ENCODE assay signal across 8 cellular contexts in genomic region chr11:33375688-33376311, GRCh38. TPM values are rescaled to one million over a fixed set of nuclear protein-coding genes. Genes with fewer than 3 reads are reported as not detected.
A peak's percentile ranks its signal among the peaks of the same experiment; 100 is the strongest.
DNase-seq lines count a peak whose midpoint lies in the region; ATAC-seq and TF ChIP-seq lines count a peak whose summit lies in the region.

TSS of gene KIAA1549L (plus strand) at chr11:33376108.

- no peaks in the 10 kb centered on the region for H3K36me3 Mint-ChIP-seq in MCF 10A (ENCODE audit: insufficient read depth, unreplicated experiment)

- no peak within 1 kb of the TSS for H3K27ac Mint-ChIP-seq in MCF 10A (ENCODE audit: low read depth, unreplicated experiment)

- H3K4me1 Mint-ChIP-seq in MCF 10A (ENCODE audit: insufficient read depth, unreplicated experiment) = peaks cover 5% of the 10 kb centered on the region

- H3K9me3 ChIP-seq in MM.1S (replicated peaks; ENCODE audit: insufficient read depth, low read length) (no peaks in the 10 kb centered on the region), lower lobe of right lung (no peaks in the 10 kb centered on the region), upper lobe of right lung (no peaks in the 10 kb centered on the region)

- H3K4me2 ChIP-seq in MM.1S (ENCODE audit: low read depth, low read length) = peak within 1 kb of the TSS; percentile 64

- no peaks in the 10 kb centered on the region for H4K20me1 ChIP-seq in MM.1S (ENCODE audit: insufficient read depth, low read length)

- H3F3A ChIP-seq in MM.1S (ENCODE audit: insufficient read depth, low read length) = no peaks in the 10 kb centered on the region

- H3K4me3 ChIP-seq in MM.1S (ENCODE audit: low read length) = peak within 1 kb of the TSS; percentile 49
- peak within 1 kb of the TSS; percentile 33 for H3K4me3 ChIP-seq in lower lobe of right lung
- peak within 1 kb of the TSS; percentile 33 for H3K4me3 ChIP-seq in upper lobe of right lung

- H3K4me1 ChIP-seq in MM.1S (ENCODE audit: low read length) = no peaks in the 10 kb centered on the region
- H3K4me1 ChIP-seq in lower lobe of right lung = peaks cover 4% of the 10 kb centered on the region
- H3K4me1 ChIP-seq in upper lobe of right lung = no peaks in the 10 kb centered on the region

- ATAC-seq in lower lobe of right lung (no peak), upper lobe of right lung (no peak), GM19035 (IDR thresholded peaks at IDR 0.05; ENCODE audit: unreplicated experiment) (no peak)

- no TSS peak for BruUV-seq in MCF 10A (replicated peaks; lab: Mats Ljungman, UMichigan)

- peaks cover 21% of the 10 kb centered on the region for H3K27me3 Mint-ChIP-seq in MCF 10A (ENCODE audit: insufficient read depth, unreplicated experiment)

- CTCF ChIA-PET in MCF 10A (lab: Yijun Ruan, JAX) = interaction anchor here (0.6 to 0.8 kb wide), 2 partner anchors 143 to 367 kb away, joined by 3 read pairs; no protein-coding TSS in a partner anchor

- no peak within 1 kb of the TSS for H3K9ac ChIP-seq in MM.1S (ENCODE audit: low read length)

- H3K4me3 Mint-ChIP-seq in MCF 10A (ENCODE audit: unreplicated experiment) = peak within 1 kb of the TSS; percentile 56

- no peaks in the 10 kb centered on the region for H3K36me3 ChIP-seq in MM.1S (replicated peaks; ENCODE audit: insufficient read depth, low read length)
- no peaks in the 10 kb centered on the region for H3K36me3 ChIP-seq in lower lobe of right lung
- H3K36me3 ChIP-seq in upper lobe of right lung = no peaks in the 10 kb centered on the region

- H3K79me2 ChIP-seq in MM.1S (ENCODE audit: low read length) = no peaks in the 10 kb centered on the region

- H2AFZ ChIP-seq in MM.1S (ENCODE audit: low read length) = peak within 1 kb of the TSS; percentile 48; the same call in 1 of the 2 replicates

- TF ChIP-seq CTCF in MM.1S (IDR thresholded peaks at IDR 0.05; ENCODE audit: low read length) (no peak), MCF 10A (IDR thresholded peaks at IDR 0.05; ENCODE audit: unreplicated experiment) (no peak), lower lobe of right lung (IDR thresholded peaks at IDR 0.05) (no peak), upper lobe of right lung (IDR thresholded peaks at IDR 0.05) (no peak)

- H3K9me2 ChIP-seq in MM.1S (replicated peaks; ENCODE audit: insufficient read depth, low read length) = no peaks in the 10 kb centered on the region

- DNase-seq in NCI-H146 (lab: John Stamatoyannopoulos, UW) (peak; percentile 16), NCI-H146 treated with DMSO at 0.1 percent for 48 hours (lab: John Stamatoyannopoulos, UW; ENCODE audit: unreplicated experiment) (no peak), MM.1S (peak; percentile 16), MCF 10A (ENCODE audit: unreplicated experiment) (no peak), lower lobe of right lung (no peak), upper lobe of right lung (no peak), COLO829 (ENCODE audit: low spot score) (no peak)

- H3K27ac ChIP-seq in MM.1S (ENCODE audit: low read length) (no peak within 1 kb of the TSS), lower lobe of right lung (no peak within 1 kb of the TSS), upper lobe of right lung (no peak within 1 kb of the TSS)

- POLR2A ChIA-PET in MCF 10A (lab: Yijun Ruan, JAX) = no interaction called here

- intact Hi-C loops in MCF 10A (cut with micrococcal nuclease) = no loop called here
- intact Hi-C loops in lower lobe of right lung (cut with DNase I) = no loop called here
- intact Hi-C loops in upper lobe of right lung (cut with DNase I) = no loop called here

- H3K27me3 ChIP-seq in MM.1S (replicated peaks; ENCODE audit: insufficient read depth, low read length) (no peaks in the 10 kb centered on the region), lower lobe of right lung (ENCODE audit: low read depth) (peaks cover 45% of the 10 kb centered on the region), upper lobe of right lung (peaks cover 40% of the 10 kb centered on the region)

- no peaks in the 10 kb centered on the region for H3K9me3 Mint-ChIP-seq in MCF 10A (ENCODE audit: unreplicated experiment)

RNA-seq across cellular contexts. Expression of gene KIAA1549L, which starts in this region (rescaled TPM):
- total RNA-seq in MCF 10A (2022) (0.16 TPM in 1 of 2 replicates, not detected in the other), lower lobe of right lung (0.18 TPM), upper lobe of right lung (not detected)

Comparison
In these comparisons a context has a peak if more than half of its experiments do, and no peak if none do; other contexts are left out.
1. DNase-seq: peak in NCI-H146 (single experiment) and MM.1S (single experiment); none in NCI-H146 treated with DMSO at 0.1 percent for 48 hours (single experiment), MCF 10A (single experiment), lower lobe of right lung (single experiment), upper lobe of right lung (single experiment) and COLO829 (single experiment).
2. Peak in every context shown above with its lines, with median percentiles within 50 percentile points of each other: H3K4me3 ChIP-seq.